Comparison of ENCODE assay signal across 1 cellular context in the genomic region with DNA sequence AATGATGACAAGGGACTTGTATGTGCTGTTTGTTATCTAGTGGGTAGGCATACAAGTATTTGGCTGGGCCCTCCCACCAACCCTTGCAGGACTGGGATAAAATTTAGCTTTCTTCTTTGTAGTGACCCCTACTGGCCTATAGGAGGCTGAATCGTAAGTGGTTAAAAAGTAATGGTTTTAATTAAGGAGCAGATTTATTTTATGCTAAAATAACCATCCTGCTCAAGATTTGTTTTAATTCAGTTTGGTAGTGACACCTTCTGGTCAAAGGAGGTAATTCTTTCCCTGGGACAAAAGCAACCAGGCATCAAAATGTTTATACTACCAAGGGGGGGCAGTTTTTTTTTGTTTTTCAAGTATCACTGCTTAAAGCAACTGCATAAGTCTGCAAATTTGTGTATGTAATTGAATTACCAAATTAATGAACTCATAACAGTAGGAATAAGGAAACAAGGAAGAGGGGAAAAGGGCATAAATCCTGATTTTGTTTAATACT.
A peak's percentile ranks its signal among the peaks of the same experiment; 100 is the strongest.
TF ChIP-seq lines count a peak whose summit lies in the region.

No MANE protein-coding gene starts in this region.

TF ChIP-seq in H1, 55 proteins besides CTCF, POLR2A, EP300 and RAD21 (continued from another document):
- TF ChIP-seq, protein P1, sequence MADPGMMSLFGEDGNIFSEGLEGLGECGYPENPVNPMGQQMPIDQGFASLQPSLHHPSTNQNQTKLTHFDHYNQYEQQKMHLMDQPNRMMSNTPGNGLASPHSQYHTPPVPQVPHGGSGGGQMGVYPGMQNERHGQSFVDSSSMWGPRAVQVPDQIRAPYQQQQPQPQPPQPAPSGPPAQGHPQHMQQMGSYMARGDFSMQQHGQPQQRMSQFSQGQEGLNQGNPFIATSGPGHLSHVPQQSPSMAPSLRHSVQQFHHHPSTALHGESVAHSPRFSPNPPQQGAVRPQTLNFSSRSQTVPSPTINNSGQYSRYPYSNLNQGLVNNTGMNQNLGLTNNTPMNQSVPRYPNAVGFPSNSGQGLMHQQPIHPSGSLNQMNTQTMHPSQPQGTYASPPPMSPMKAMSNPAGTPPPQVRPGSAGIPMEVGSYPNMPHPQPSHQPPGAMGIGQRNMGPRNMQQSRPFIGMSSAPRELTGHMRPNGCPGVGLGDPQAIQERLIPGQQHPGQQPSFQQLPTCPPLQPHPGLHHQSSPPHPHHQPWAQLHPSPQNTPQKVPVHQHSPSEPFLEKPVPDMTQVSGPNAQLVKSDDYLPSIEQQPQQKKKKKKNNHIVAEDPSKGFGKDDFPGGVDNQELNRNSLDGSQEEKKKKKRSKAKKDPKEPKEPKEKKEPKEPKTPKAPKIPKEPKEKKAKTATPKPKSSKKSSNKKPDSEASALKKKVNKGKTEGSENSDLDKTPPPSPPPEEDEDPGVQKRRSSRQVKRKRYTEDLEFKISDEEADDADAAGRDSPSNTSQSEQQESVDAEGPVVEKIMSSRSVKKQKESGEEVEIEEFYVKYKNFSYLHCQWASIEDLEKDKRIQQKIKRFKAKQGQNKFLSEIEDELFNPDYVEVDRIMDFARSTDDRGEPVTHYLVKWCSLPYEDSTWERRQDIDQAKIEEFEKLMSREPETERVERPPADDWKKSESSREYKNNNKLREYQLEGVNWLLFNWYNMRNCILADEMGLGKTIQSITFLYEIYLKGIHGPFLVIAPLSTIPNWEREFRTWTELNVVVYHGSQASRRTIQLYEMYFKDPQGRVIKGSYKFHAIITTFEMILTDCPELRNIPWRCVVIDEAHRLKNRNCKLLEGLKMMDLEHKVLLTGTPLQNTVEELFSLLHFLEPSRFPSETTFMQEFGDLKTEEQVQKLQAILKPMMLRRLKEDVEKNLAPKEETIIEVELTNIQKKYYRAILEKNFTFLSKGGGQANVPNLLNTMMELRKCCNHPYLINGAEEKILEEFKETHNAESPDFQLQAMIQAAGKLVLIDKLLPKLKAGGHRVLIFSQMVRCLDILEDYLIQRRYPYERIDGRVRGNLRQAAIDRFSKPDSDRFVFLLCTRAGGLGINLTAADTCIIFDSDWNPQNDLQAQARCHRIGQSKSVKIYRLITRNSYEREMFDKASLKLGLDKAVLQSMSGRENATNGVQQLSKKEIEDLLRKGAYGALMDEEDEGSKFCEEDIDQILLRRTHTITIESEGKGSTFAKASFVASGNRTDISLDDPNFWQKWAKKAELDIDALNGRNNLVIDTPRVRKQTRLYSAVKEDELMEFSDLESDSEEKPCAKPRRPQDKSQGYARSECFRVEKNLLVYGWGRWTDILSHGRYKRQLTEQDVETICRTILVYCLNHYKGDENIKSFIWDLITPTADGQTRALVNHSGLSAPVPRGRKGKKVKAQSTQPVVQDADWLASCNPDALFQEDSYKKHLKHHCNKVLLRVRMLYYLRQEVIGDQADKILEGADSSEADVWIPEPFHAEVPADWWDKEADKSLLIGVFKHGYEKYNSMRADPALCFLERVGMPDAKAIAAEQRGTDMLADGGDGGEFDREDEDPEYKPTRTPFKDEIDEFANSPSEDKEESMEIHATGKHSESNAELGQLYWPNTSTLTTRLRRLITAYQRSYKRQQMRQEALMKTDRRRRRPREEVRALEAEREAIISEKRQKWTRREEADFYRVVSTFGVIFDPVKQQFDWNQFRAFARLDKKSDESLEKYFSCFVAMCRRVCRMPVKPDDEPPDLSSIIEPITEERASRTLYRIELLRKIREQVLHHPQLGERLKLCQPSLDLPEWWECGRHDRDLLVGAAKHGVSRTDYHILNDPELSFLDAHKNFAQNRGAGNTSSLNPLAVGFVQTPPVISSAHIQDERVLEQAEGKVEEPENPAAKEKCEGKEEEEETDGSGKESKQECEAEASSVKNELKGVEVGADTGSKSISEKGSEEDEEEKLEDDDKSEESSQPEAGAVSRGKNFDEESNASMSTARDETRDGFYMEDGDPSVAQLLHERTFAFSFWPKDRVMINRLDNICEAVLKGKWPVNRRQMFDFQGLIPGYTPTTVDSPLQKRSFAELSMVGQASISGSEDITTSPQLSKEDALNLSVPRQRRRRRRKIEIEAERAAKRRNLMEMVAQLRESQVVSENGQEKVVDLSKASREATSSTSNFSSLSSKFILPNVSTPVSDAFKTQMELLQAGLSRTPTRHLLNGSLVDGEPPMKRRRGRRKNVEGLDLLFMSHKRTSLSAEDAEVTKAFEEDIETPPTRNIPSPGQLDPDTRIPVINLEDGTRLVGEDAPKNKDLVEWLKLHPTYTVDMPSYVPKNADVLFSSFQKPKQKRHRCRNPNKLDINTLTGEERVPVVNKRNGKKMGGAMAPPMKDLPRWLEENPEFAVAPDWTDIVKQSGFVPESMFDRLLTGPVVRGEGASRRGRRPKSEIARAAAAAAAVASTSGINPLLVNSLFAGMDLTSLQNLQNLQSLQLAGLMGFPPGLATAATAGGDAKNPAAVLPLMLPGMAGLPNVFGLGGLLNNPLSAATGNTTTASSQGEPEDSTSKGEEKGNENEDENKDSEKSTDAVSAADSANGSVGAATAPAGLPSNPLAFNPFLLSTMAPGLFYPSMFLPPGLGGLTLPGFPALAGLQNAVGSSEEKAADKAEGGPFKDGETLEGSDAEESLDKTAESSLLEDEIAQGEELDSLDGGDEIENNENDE (IDR thresholded peaks at IDR 0.05; ENCODE audit: insufficient replicate concordance, low read length) = peak; percentile 29
- TF ChIP-seq BACH1 (IDR thresholded peaks at IDR 0.05; ENCODE audit: low read length) (no peak), CTBP2 (IDR thresholded peaks at IDR 0.05; ENCODE audit: borderline replicate concordance, insufficient read depth, insufficient read length, low read length) (no peak)
